ENCODE assay signal across 8 cellular contexts in the genomic region with DNA sequence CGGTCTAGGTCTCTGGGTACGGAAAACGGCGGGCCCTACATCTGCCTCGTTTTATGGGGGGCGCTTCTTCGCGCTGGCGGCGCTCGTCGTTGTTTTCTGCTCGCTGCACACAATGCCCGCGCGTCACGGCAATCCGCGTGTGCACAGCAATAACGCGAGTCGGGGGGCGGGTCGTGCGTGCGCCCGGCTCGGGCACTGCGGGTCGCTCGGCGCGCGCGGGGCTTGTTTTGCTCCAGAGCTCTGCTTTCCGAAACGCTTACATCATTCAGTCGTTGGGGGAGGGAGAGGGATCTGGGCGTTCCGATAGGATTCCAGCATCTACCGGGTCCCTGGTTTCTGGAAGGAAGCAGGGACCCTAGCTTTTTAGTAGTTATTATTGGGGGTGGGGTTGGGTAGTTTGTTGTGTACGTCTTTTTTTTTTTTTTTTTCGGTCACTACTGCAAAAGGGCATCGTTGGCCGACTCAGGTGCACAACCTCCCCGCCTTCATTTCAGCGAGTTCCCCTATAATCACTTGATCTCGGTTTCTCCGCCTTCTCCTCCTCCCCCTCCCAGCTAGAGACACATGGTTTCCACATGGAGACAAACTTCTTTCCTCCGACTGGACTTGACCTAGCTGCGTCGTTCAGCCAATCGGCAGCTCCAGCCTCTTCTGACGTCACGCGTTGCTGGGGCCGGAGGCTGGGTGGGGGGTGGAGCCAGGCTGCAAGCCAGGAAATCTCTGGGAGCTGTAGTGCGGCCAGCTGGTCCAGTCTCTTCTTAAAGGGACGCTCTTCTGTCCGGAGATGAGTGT. TPM values are rescaled to one million over a fixed set of nuclear protein-coding genes. Genes with fewer than 3 reads are reported as not detected.
DNase-seq lines count a peak whose midpoint lies in the region; ATAC-seq and TF ChIP-seq lines count a peak whose summit lies in the region.

No MANE protein-coding gene starts in this region.

- H3K36me3 Mint-ChIP-seq in T-helper 2 cell treated with Interferon-gamma antibody and Interleukin-4, amounts not matched to agents 5 μg/mL and 100 μg/mL, for 36 hours (ENCODE audit: low read depth), result peaks cover 7% of the 10 kb centered on the region
- no peaks in the 10 kb centered on the region for H3K36me3 Mint-ChIP-seq in progenitor cell of endocrine pancreas (ENCODE audit: insufficient read depth)

- ATAC-seq in GM18499 (IDR thresholded peaks at IDR 0.05; ENCODE audit: insufficient read depth, unreplicated experiment) (peak; percentile 55), HG02973 (IDR thresholded peaks at IDR 0.05; ENCODE audit: unreplicated experiment) (peak; percentile 67), upper lobe of right lung (peak; percentile 94)

- H3K4me3 Mint-ChIP-seq in T-helper 2 cell treated with Interferon-gamma antibody and Interleukin-4, amounts not matched to agents 5 μg/mL and 100 μg/mL, for 36 hours, result peak overlapping the region; percentile 89
- H3K4me3 Mint-ChIP-seq in progenitor cell of endocrine pancreas (ENCODE audit: low read depth), result peak overlapping the region; percentile 95

- H3K4me3 ChIP-seq in ascending aorta, result peak overlapping the region; percentile 74 to 93
- peak overlapping the region; percentile 75 to 77 for H3K4me3 ChIP-seq in right atrium auricular region
- H3K4me3 ChIP-seq in upper lobe of right lung, result peak overlapping the region; percentile 60

- H3K27me3 Mint-ChIP-seq in T-helper 2 cell treated with Interferon-gamma antibody and Interleukin-4, amounts not matched to agents 5 μg/mL and 100 μg/mL, for 36 hours (ENCODE audit: low read depth), result peaks cover 24% of the 10 kb centered on the region
- H3K27me3 Mint-ChIP-seq in progenitor cell of endocrine pancreas, result peaks cover 4% of the 10 kb centered on the region

- H3K4me1 ChIP-seq in ascending aorta, result peaks cover 3 to 34% of the 10 kb centered on the region in 2 donors
- H3K4me1 ChIP-seq in right atrium auricular region, result peaks cover 0 to 37% of the 10 kb centered on the region in 2 donors
- peaks cover 18% of the 10 kb centered on the region for H3K4me1 ChIP-seq in upper lobe of right lung

- peaks cover 63% of the 10 kb centered on the region for H3K4me1 Mint-ChIP-seq in T-helper 2 cell treated with Interferon-gamma antibody and Interleukin-4, amounts not matched to agents 5 μg/mL and 100 μg/mL, for 36 hours (ENCODE audit: low read depth)
- peaks cover 24% of the 10 kb centered on the region for H3K4me1 Mint-ChIP-seq in progenitor cell of endocrine pancreas (ENCODE audit: low read depth)

- TF ChIP-seq CTCF in ascending aorta (IDR thresholded peaks at IDR 0.05), result peak in 1 of 3 experiments; percentile 2
- no peak for TF ChIP-seq CTCF in right atrium auricular region (IDR thresholded peaks at IDR 0.05)
- TF ChIP-seq CTCF in progenitor cell of endocrine pancreas (IDR thresholded peaks at IDR 0.05; ENCODE audit: unreplicated experiment), result no peak
- TF ChIP-seq CTCF in upper lobe of right lung (IDR thresholded peaks at IDR 0.05), result no peak

- H3K9me3 ChIP-seq in ascending aorta, result no peaks in the 10 kb centered on the region
- H3K9me3 ChIP-seq in right atrium auricular region, result no peaks in the 10 kb centered on the region
- H3K9me3 ChIP-seq in upper lobe of right lung, result no peaks in the 10 kb centered on the region

- H3K27ac ChIP-seq in ascending aorta, result peak overlapping the region; percentile 97 to 99
- H3K27ac ChIP-seq in right atrium auricular region, result peak overlapping the region; percentile 98 to 99
- peak overlapping the region; percentile 85 for H3K27ac ChIP-seq in upper lobe of right lung

- peak overlapping the region; percentile 91 for H3K27ac Mint-ChIP-seq in T-helper 2 cell treated with Interferon-gamma antibody and Interleukin-4, amounts not matched to agents 5 μg/mL and 100 μg/mL, for 36 hours
- peak overlapping the region; percentile 99 for H3K27ac Mint-ChIP-seq in progenitor cell of endocrine pancreas

- no peaks in the 10 kb centered on the region for H3K9me3 Mint-ChIP-seq in T-helper 2 cell treated with Interferon-gamma antibody and Interleukin-4, amounts not matched to agents 5 μg/mL and 100 μg/mL, for 36 hours
- H3K9me3 Mint-ChIP-seq in progenitor cell of endocrine pancreas (ENCODE audit: low read depth), result no peaks in the 10 kb centered on the region

- H3K27me3 ChIP-seq in ascending aorta, result no peaks in the 10 kb centered on the region
- no peaks in the 10 kb centered on the region for H3K27me3 ChIP-seq in right atrium auricular region
- no peaks in the 10 kb centered on the region for H3K27me3 ChIP-seq in upper lobe of right lung

- peak; percentile 68 to 83 for DNase-seq in NCI-H1930 (lab: John Stamatoyannopoulos, UW)
- DNase-seq in T-helper 2 cell treated with Interferon-gamma antibody and Interleukin-4, amounts not matched to agents 5 μg/mL and 100 μg/mL, for 36 hours (ENCODE audit: low spot score), result peak; percentile 92
- DNase-seq in ascending aorta (ENCODE audit: low spot score in 2 of 2), result peak; percentile 89 to 98
- DNase-seq in right atrium auricular region (ENCODE audit: low spot score), result peak; percentile 99
- DNase-seq in progenitor cell of endocrine pancreas (ENCODE audit: low spot score, unreplicated experiment), result peak; percentile 92
- peak; percentile 97 for DNase-seq in upper lobe of right lung

- H3K36me3 ChIP-seq in ascending aorta, result no peaks in the 10 kb centered on the region
- no peaks in the 10 kb centered on the region for H3K36me3 ChIP-seq in right atrium auricular region
- no peaks in the 10 kb centered on the region for H3K36me3 ChIP-seq in upper lobe of right lung

- intact Hi-C loops in ascending aorta (cut with DNase I), result loop anchor here (1.0 to 5.0 kb wide), 4 partner anchors 10 to 356 kb away; a partner anchor contains a TSS
- intact Hi-C loops in upper lobe of right lung (cut with DNase I), result no loop called here

RNA-seq across cellular contexts. Expression of a gene that starts 3.5 kb away (rescaled TPM):
- total RNA-seq in ascending aorta (95.0 TPM), right atrium auricular region (10 to 100 TPM; 50.8 to 78.8 TPM), progenitor cell of endocrine pancreas (27.6 and 30.6 TPM in 2 replicates), upper lobe of right lung (34.7 TPM)

Comparison
In these comparisons a context has a peak if more than half of its experiments do, and no peak if none do; other contexts are left out.
1. Peak in every context shown above with its lines: DNase-seq, ATAC-seq, H3K4me3 ChIP-seq and H3K27ac ChIP-seq.